In the genomic region with DNA sequence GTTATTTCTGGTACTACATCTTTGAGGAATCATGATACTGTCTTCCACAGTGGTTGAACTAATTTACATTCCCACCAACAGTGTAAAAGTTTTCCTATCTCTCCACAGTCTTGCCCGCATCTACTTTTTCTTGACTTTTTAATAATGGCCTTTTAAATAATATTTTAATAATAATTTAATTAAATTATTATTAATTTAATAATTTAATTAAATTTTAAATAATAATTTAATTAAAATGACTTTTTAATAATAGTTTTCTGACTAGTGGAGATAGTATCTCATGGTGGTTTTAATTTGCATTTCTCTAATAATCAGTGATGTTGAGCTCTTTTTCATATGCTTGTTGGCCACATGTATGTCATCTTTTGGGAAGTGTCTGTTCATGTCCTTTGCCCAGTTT, we compare ENCODE assay signal across 23 cellular contexts.
"Had no signal": no experiment of that assay in that cellular context is flagged by ENCODE, and none has a peak within 500 bp of the region (broad histone marks: within the 10 kb centered on the region; RNA-seq: fewer than 3 reads in every experiment).

No MANE protein-coding gene starts in this region.

- ATAC-seq: HepG2 had no signal

- H3K27ac ChIP-seq: SJSA1, SK-N-MC had no signal

- H3K4me1 ChIP-seq: SJSA1 had no signal

- H3K9me3 ChIP-seq: SJSA1 had no signal

- H3K36me3 ChIP-seq: SJSA1 had no signal

- DNase-seq: IMR-90, Karpas-422, KG1, MM.1S, NCI-H1092 treated with DMSO at 0.1 percent for 48 hours, NCI-H1436, NCI-H187, NCI-H2029, NCI-H2081 treated with DMSO at 0.1 percent for 48 hours, NCI-H2171, NCI-H226, NCI-H446, NCI-H510A, NCI-H524 treated with DMSO at 0.1 percent for 48 hours, NCI-H69, NCI-H774, Right ventricle myocardium superior, RPMI8226, SIG-M5 had no signal

- H3K4me3 ChIP-seq: SJSA1, SK-N-MC had no signal

- H3K27me3 ChIP-seq: SJSA1 had no signal

- FAIRE-seq: HepG2, RCC 7860 had no signal
